1 cellular context compared by ENCODE assay signal in genomic region chr17:61454095-61454931, GRCh38.
TF ChIP-seq lines count a peak whose summit lies in the region.

No MANE protein-coding gene starts in this region.

TF ChIP-seq in HepG2, 621 proteins besides CTCF, POLR2A, EP300 and RAD21 (continued from another document):
- TF ChIP-seq, protein P1, sequence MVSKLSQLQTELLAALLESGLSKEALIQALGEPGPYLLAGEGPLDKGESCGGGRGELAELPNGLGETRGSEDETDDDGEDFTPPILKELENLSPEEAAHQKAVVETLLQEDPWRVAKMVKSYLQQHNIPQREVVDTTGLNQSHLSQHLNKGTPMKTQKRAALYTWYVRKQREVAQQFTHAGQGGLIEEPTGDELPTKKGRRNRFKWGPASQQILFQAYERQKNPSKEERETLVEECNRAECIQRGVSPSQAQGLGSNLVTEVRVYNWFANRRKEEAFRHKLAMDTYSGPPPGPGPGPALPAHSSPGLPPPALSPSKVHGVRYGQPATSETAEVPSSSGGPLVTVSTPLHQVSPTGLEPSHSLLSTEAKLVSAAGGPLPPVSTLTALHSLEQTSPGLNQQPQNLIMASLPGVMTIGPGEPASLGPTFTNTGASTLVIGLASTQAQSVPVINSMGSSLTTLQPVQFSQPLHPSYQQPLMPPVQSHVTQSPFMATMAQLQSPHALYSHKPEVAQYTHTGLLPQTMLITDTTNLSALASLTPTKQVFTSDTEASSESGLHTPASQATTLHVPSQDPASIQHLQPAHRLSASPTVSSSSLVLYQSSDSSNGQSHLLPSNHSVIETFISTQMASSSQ (IDR thresholded peaks at IDR 0.05; ENCODE audit: low read depth), result no peak
- TF ChIP-seq, protein P1 (CRISPR knock-in tag; IDR thresholded peaks at IDR 0.05; ENCODE audit: borderline replicate concordance), result no peak
- peak; percentile 77 for TF ChIP-seq AGO2 (optimal IDR thresholded peaks at IDR 0.05; ENCODE audit: low read depth, low read length)
- TF ChIP-seq DPF2 (CRISPR knock-in tag; IDR thresholded peaks at IDR 0.05; ENCODE audit: borderline replicate concordance, low read depth), result no peak
- TF ChIP-seq, protein P2, sequence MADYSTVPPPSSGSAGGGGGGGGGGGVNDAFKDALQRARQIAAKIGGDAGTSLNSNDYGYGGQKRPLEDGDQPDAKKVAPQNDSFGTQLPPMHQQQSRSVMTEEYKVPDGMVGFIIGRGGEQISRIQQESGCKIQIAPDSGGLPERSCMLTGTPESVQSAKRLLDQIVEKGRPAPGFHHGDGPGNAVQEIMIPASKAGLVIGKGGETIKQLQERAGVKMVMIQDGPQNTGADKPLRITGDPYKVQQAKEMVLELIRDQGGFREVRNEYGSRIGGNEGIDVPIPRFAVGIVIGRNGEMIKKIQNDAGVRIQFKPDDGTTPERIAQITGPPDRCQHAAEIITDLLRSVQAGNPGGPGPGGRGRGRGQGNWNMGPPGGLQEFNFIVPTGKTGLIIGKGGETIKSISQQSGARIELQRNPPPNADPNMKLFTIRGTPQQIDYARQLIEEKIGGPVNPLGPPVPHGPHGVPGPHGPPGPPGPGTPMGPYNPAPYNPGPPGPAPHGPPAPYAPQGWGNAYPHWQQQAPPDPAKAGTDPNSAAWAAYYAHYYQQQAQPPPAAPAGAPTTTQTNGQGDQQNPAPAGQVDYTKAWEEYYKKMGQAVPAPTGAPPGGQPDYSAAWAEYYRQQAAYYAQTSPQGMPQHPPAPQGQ (CRISPR knock-in tag; IDR thresholded peaks at IDR 0.05; ENCODE audit: borderline replicate concordance), result no peak
- TF ChIP-seq, protein P3, sequence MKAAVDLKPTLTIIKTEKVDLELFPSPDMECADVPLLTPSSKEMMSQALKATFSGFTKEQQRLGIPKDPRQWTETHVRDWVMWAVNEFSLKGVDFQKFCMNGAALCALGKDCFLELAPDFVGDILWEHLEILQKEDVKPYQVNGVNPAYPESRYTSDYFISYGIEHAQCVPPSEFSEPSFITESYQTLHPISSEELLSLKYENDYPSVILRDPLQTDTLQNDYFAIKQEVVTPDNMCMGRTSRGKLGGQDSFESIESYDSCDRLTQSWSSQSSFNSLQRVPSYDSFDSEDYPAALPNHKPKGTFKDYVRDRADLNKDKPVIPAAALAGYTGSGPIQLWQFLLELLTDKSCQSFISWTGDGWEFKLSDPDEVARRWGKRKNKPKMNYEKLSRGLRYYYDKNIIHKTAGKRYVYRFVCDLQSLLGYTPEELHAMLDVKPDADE (CRISPR knock-in tag; IDR thresholded peaks at IDR 0.05), result no peak
- TF ChIP-seq PAF1 (CRISPR knock-in tag; IDR thresholded peaks at IDR 0.05), result no peak
- no peak for TF ChIP-seq CEBPZ (IDR thresholded peaks at IDR 0.05; ENCODE audit: low read length)
